Comparison of ENCODE assay signal across 25 cellular contexts in genomic region chr20:62215991-62216635, GRCh38. TPM values are rescaled to one million over a fixed set of nuclear protein-coding genes. Genes with fewer than 3 reads are reported as not detected.
A peak's percentile ranks its signal among the peaks of the same experiment; 100 is the strongest.
DNase-seq lines count a peak whose midpoint lies in the region; ATAC-seq, FAIRE-seq and TF ChIP-seq lines count a peak whose summit lies in the region.
"Had no signal": no experiment of that assay in that cellular context is flagged by ENCODE, and none has a peak within 500 bp of the region (broad histone marks: within the 10 kb centered on the region; RNA-seq: fewer than 3 reads in every experiment).

No MANE protein-coding gene starts in this region.

- H3K79me2 ChIP-seq in K562 (ENCODE audit: control insufficient read depth, insufficient read depth, low read length) = no peaks in the 10 kb centered on the region
- no peaks in the 10 kb centered on the region for H3K79me2 ChIP-seq in osteoblast (ENCODE audit: insufficient read depth, low read length)

- TF ChIP-seq CTCF in C4-2B (conservative IDR thresholded peaks at IDR 0.05) (no peak), K562 (IDR thresholded peaks at IDR 0.05 in 2 of 3, conservative IDR thresholded peaks at IDR 0.05 in 1 of 3; ENCODE audit: insufficient read depth in 2 of 3, low read depth in 1 of 3, low read length in 3 of 3) (no peak), osteoblast (IDR thresholded peaks at IDR 0.05; ENCODE audit: extremely low read depth, low read depth, low read length) (no peak), foreskin keratinocyte (conservative IDR thresholded peaks at IDR 0.05) (no peak)

- H3K9me3 Mint-ChIP-seq in activated naive CD4-positive, alpha-beta T cell treated with anti-CD3 and anti-CD28 coated beads, Interleukin-2, amount 50 U/mL, for 24 hours = no peaks in the 10 kb centered on the region
- no peaks in the 10 kb centered on the region for H3K9me3 Mint-ChIP-seq in activated naive CD4-positive, alpha-beta T cell treated with anti-CD3 and anti-CD28 coated beads for 36 hours
- H3K9me3 Mint-ChIP-seq: CD8-positive, alpha-beta memory T cell had no signal

- DNase-seq in activated naive CD4-positive, alpha-beta T cell treated with anti-CD3 and anti-CD28 coated beads for 36 hours = no peak
- no peak for DNase-seq in K562 (ENCODE audit: extremely low read depth in 1 of 4, low spot score in 3 of 4)
- peak; percentile 82 for DNase-seq in osteoblast (ENCODE audit: insufficient read length, low spot score, missing footprints)
- DNase-seq in stimulated activated naive CD4-positive, alpha-beta T cell (lab: John Stamatoyannopoulos, UW) = no peak
- no peak for DNase-seq in foreskin keratinocyte
- DNase-seq in stimulated activated naive CD4-positive, alpha-beta T cell treated with Interleukin-2 at 50 U/mL for 16 hours (lab: John Stamatoyannopoulos, UW) = no peak
- DNase-seq: AML-193; CD4-positive, CD25-positive, alpha-beta regulatory T cell; CD8-positive, alpha-beta memory T cell; COR-L47; DMS 273 treated with DMSO at 0.1 percent for 48 hours; GDM1; GM23248; HCEC 1CT had no signal

- H3K4me3 ChIP-seq in K562 (no peak overlapping the region), osteoblast (ENCODE audit: insufficient read depth, low read length) (no peak overlapping the region)
- H3K4me3 ChIP-seq: A549, GM23248 had no signal

- peaks cover 43 to 68% of the 10 kb centered on the region in 2 experiments; a peak in 4 of 5 replicates for H3K27me3 ChIP-seq in K562 (ENCODE audit: control insufficient read depth in 2 of 2, insufficient read depth in 2 of 2, low read length in 2 of 2)
- H3K27me3 ChIP-seq in osteoblast (ENCODE audit: insufficient read depth, low read length) = peaks cover 42% of the 10 kb centered on the region
- peaks cover 81% of the 10 kb centered on the region for H3K27me3 ChIP-seq in foreskin keratinocyte

- in situ Hi-C loops in K562 (cut with MboI) = no loop called here

- TF ChIP-seq POLR2A in K562 (conservative IDR thresholded peaks at IDR 0.05) = no peak

- no peaks in the 10 kb centered on the region for H3K9me3 ChIP-seq in K562 (replicated peaks; ENCODE audit: control insufficient read depth, insufficient read depth, low read depth, low read length)
- H3K9me3 ChIP-seq in osteoblast (ENCODE audit: low read depth, low read length) = no peaks in the 10 kb centered on the region
- H3K9me3 ChIP-seq: A549 had no signal

- no peaks in the 10 kb centered on the region for H3K36me3 Mint-ChIP-seq in activated naive CD4-positive, alpha-beta T cell treated with anti-CD3 and anti-CD28 coated beads, Interleukin-2, amount 50 U/mL, for 24 hours
- H3K36me3 Mint-ChIP-seq in activated naive CD4-positive, alpha-beta T cell treated with anti-CD3 and anti-CD28 coated beads for 36 hours (ENCODE audit: low read depth) = no peaks in the 10 kb centered on the region
- H3K36me3 Mint-ChIP-seq: CD4-positive, CD25-positive, alpha-beta regulatory T cell; CD8-positive, alpha-beta memory T cell had no signal

- no peak overlapping the region for H3K4me3 Mint-ChIP-seq in activated naive CD4-positive, alpha-beta T cell treated with anti-CD3 and anti-CD28 coated beads, Interleukin-2, amount 50 U/mL, for 24 hours
- no peak overlapping the region for H3K4me3 Mint-ChIP-seq in activated naive CD4-positive, alpha-beta T cell treated with anti-CD3 and anti-CD28 coated beads for 36 hours
- H3K4me3 Mint-ChIP-seq: CD4-positive, CD25-positive, alpha-beta regulatory T cell; CD8-positive, alpha-beta memory T cell had no signal

- H3K4me1 ChIP-seq in K562 (replicated peaks in 1 of 2; ENCODE audit: control insufficient read depth in 2 of 2, insufficient read depth in 2 of 2, low read length in 2 of 2) = peaks cover 0 to 56% of the 10 kb centered on the region in 2 experiments; a peak in 2 of 5 replicates
- H3K4me1 ChIP-seq in osteoblast (ENCODE audit: insufficient read depth, low read length) = no peaks in the 10 kb centered on the region
- no peaks in the 10 kb centered on the region for H3K4me1 ChIP-seq in foreskin keratinocyte

- H3K9me1 ChIP-seq in K562 (ENCODE audit: control insufficient read depth, insufficient read depth, low read length) = no peaks in the 10 kb centered on the region

- H3K27me3 Mint-ChIP-seq in activated naive CD4-positive, alpha-beta T cell treated with anti-CD3 and anti-CD28 coated beads, Interleukin-2, amount 50 U/mL, for 24 hours = peaks cover 17% of the 10 kb centered on the region
- peaks cover 34% of the 10 kb centered on the region for H3K27me3 Mint-ChIP-seq in activated naive CD4-positive, alpha-beta T cell treated with anti-CD3 and anti-CD28 coated beads for 36 hours (ENCODE audit: low read depth)

- intact Hi-C loops in activated naive CD4-positive, alpha-beta T cell treated with anti-CD3 and anti-CD28 coated beads for 36 hours (cut with micrococcal nuclease) = no loop called here
- intact Hi-C loops in K562 (cut with micrococcal nuclease) = no loop called here

- H2AFZ ChIP-seq in K562 (ENCODE audit: low read depth, low read length) (no peak overlapping the region), osteoblast (ENCODE audit: low read length) (no peak overlapping the region)
- H2AFZ ChIP-seq: GM23248 had no signal

- H4K20me1 ChIP-seq in K562 (replicated peaks; ENCODE audit: control insufficient read depth, insufficient read depth, low read length) (peaks cover 20% of the 10 kb centered on the region), osteoblast (ENCODE audit: insufficient read depth, low read length) (peaks cover 5% of the 10 kb centered on the region)

- H3K36me3 ChIP-seq in K562 (ENCODE audit: control insufficient read depth, insufficient read depth, low read length) (no peaks in the 10 kb centered on the region), osteoblast (ENCODE audit: insufficient read depth, low read length) (no peaks in the 10 kb centered on the region)

- H3K27ac ChIP-seq in C4-2B (peak overlapping the region; percentile 81), K562 (ENCODE audit: extremely low read depth, low read depth, low read length) (no peak overlapping the region), osteoblast (ENCODE audit: low read depth, low read length) (no peak overlapping the region), foreskin keratinocyte (no peak overlapping the region)
- H3K27ac ChIP-seq: 22Rv1, A549, GM23248, HL-60 had no signal

- ATAC-seq in K562 (no peak), foreskin keratinocyte (no peak)
- ATAC-seq: A549 had no signal

- H3K4me2 ChIP-seq in K562 (ENCODE audit: insufficient read depth, low read length) (no peak overlapping the region), osteoblast (ENCODE audit: insufficient read depth, low read length) (no peak overlapping the region)
- H3K4me2 ChIP-seq: A549 had no signal

- no peak for TF ChIP-seq RAD21 in K562 (CRISPR knock-in tag; conservative IDR thresholded peaks at IDR 0.05 in 1 of 2, IDR thresholded peaks at IDR 0.05 in 1 of 2)

- TF ChIP-seq EP300 in K562 (IDR thresholded peaks at IDR 0.05; ENCODE audit: low read length) = no peak

- H3K9ac ChIP-seq in K562 (ENCODE audit: insufficient read depth in 1 of 2, low read depth in 2 of 2, low read length in 2 of 2) = no peak overlapping the region
- H3K9ac ChIP-seq: GM23248 had no signal

- CTCF ChIA-PET in activated naive CD4-positive, alpha-beta T cell treated with anti-CD3 and anti-CD28 coated beads for 36 hours (lab: Charles Lee) = no interaction called here
- CTCF ChIA-PET in K562 (lab: Yijun Ruan, JAX; ENCODE audit: low intra/inter-chr PET ratio) = no interaction called here

- POLR2A ChIA-PET in K562 (lab: Yijun Ruan, JAX) = interaction anchor here (1.1 to 1.9 kb wide), 3 partner anchors 9 to 19 kb away, joined by 3 to 7 read pairs (median 3); no protein-coding TSS in a partner anchor

- BruUV-seq in K562 (replicated peaks; lab: Mats Ljungman, UMichigan) = no TSS peak

- peak overlapping the region; percentile 41 for H3K27ac Mint-ChIP-seq in activated naive CD4-positive, alpha-beta T cell treated with anti-CD3 and anti-CD28 coated beads, Interleukin-2, amount 50 U/mL, for 24 hours
- H3K27ac Mint-ChIP-seq in activated naive CD4-positive, alpha-beta T cell treated with anti-CD3 and anti-CD28 coated beads for 36 hours = no peak overlapping the region
- H3K27ac Mint-ChIP-seq: CD4-positive, CD25-positive, alpha-beta regulatory T cell; CD8-positive, alpha-beta memory T cell had no signal

- no peak for FAIRE-seq in K562 (lab: Jason Lieb, UNC)
- FAIRE-seq: A549, GM12892, GM18507 had no signal

- 9% methylated on average over 40 of the region's 40 CpGs for WGBS in K562 (ENCODE audit: insufficient coverage, low coverage, missing lambda C conversion rate)

- no peaks in the 10 kb centered on the region for H3K4me1 Mint-ChIP-seq in activated naive CD4-positive, alpha-beta T cell treated with anti-CD3 and anti-CD28 coated beads, Interleukin-2, amount 50 U/mL, for 24 hours
- H3K4me1 Mint-ChIP-seq in activated naive CD4-positive, alpha-beta T cell treated with anti-CD3 and anti-CD28 coated beads for 36 hours (ENCODE audit: low read depth) = peaks cover 2% of the 10 kb centered on the region

RNA-seq across cellular contexts. Expression of gene HRH3, which starts 4.0 kb away (rescaled TPM):
- total RNA-seq in activated naive CD4-positive, alpha-beta T cell treated with anti-CD3 and anti-CD28 coated beads for 36 hours = not detected
- total RNA-seq in K562 (2011; cell fraction: chromatin; rRNA removed; ENCODE audit: low replicate concordance) = not detected in 2 replicates
- total RNA-seq in K562 (2011; cell fraction: nucleolus; rRNA removed) = not detected in 2 replicates
- not detected in 2 replicates for total RNA-seq in K562 (2011; cell fraction: nucleoplasm; rRNA removed)
- total RNA-seq in K562 (2014; rRNA removed) (not detected in 2 replicates), K562 (2014; rRNA removed; fragmentation: Illumina TruSeq; extraction: Trizol) (not detected in 2 replicates), K562 (2015; rRNA removed; fragmentation: Illumina TruSeq; extraction: Trizol) (not detected in 2 replicates), K562 (2021) (not detected in 2 replicates), osteoblast (not detected in 2 replicates), foreskin keratinocyte (not detected in 2 replicates)
- polyA plus RNA-seq in K562 (2011; rRNA removed) (not detected in 2 replicates), K562 (2014; fragmentation: Illumina TruSeq; extraction: Trizol) (not detected in 2 replicates), K562 (2014; fragmentation: Nextera tagmentation; extraction: Ambion mirVana) (not detected), K562 (2014; rRNA removed) (not detected in 2 replicates), foreskin keratinocyte (not detected in 2 replicates)
- polyA plus RNA-seq in K562 (2011; cell fraction: cytosol; rRNA removed) = not detected in 2 replicates
- polyA plus RNA-seq in K562 (2011; cell fraction: nucleus; rRNA removed) = not detected in 2 replicates
- not detected in 2 replicates for polyA plus RNA-seq in K562 (2012)
- polyA minus RNA-seq in K562 (2011; rRNA and poly(A)+ RNA removed) = not detected in 2 replicates
- not detected in 2 replicates for polyA minus RNA-seq in K562 (2011; cell fraction: cytosol; rRNA and poly(A)+ RNA removed)
- not detected in 2 replicates for polyA minus RNA-seq in K562 (2011; cell fraction: nucleus; rRNA and poly(A)+ RNA removed)
- total RNA-seq: CD4-positive, CD25-positive, alpha-beta regulatory T cell; CD8-positive, alpha-beta memory T cell; Daoy; GM23248; H4; HT1080 had no signal
- polyA plus RNA-seq: A549; BJ; CD4-positive, CD25-positive, alpha-beta regulatory T cell; CD8-positive, alpha-beta memory T cell; GM23248 had no signal

RNA-seq across cellular contexts. Expression of gene OSBPL2, which starts 22.2 kb away (rescaled TPM):
- total RNA-seq in activated naive CD4-positive, alpha-beta T cell treated with anti-CD3 and anti-CD28 coated beads for 36 hours = 10 to 100 TPM; 23.6 to 24.7 TPM
- total RNA-seq in K562 (2011; cell fraction: chromatin; rRNA removed; ENCODE audit: low replicate concordance) = 144 and 173 TPM in 2 replicates
- 69.5 and 70.9 TPM in 2 replicates for total RNA-seq in K562 (2011; cell fraction: nucleolus; rRNA removed)
- total RNA-seq in K562 (2011; cell fraction: nucleoplasm; rRNA removed) = 130 and 148 TPM in 2 replicates
- total RNA-seq in K562 (2014; rRNA removed) (14.4 and 18.2 TPM in 2 replicates), K562 (2014; rRNA removed; fragmentation: Illumina TruSeq; extraction: Trizol) (14.0 and 16.1 TPM in 2 replicates), K562 (2015; rRNA removed; fragmentation: Illumina TruSeq; extraction: Trizol) (13.0 and 14.1 TPM in 2 replicates), K562 (2021) (23.0 and 25.6 TPM in 2 replicates), osteoblast (35.8 and 39.8 TPM in 2 replicates), foreskin keratinocyte (21.8 and 26.2 TPM in 2 replicates)
- polyA plus RNA-seq in K562 (2011; rRNA removed) (11.2 and 18.0 TPM in 2 replicates), K562 (2014; fragmentation: Illumina TruSeq; extraction: Trizol) (19.9 and 21.1 TPM in 2 replicates), K562 (2014; fragmentation: Nextera tagmentation; extraction: Ambion mirVana) (1 to 10 TPM; 2.5 to 3.5 TPM), K562 (2014; rRNA removed) (15.2 and 16.9 TPM in 2 replicates), foreskin keratinocyte (13.0 and 13.2 TPM in 2 replicates)
- 7.4 and 12.4 TPM in 2 replicates for polyA plus RNA-seq in K562 (2011; cell fraction: cytosol; rRNA removed)
- 75.1 and 90.2 TPM in 2 replicates for polyA plus RNA-seq in K562 (2011; cell fraction: nucleus; rRNA removed)
- polyA plus RNA-seq in K562 (2012) = 15.0 and 24.7 TPM in 2 replicates
- 73.7 and 99.1 TPM in 2 replicates for polyA minus RNA-seq in K562 (2011; rRNA and poly(A)+ RNA removed)
- polyA minus RNA-seq in K562 (2011; cell fraction: cytosol; rRNA and poly(A)+ RNA removed) = 7.7 and 10.5 TPM in 2 replicates
- 19.9 and 34.7 TPM in 2 replicates for polyA minus RNA-seq in K562 (2011; cell fraction: nucleus; rRNA and poly(A)+ RNA removed)

RNA-seq across cellular contexts. Expression of gene MTG2, which starts 33.3 kb away (rescaled TPM):
- total RNA-seq in activated naive CD4-positive, alpha-beta T cell treated with anti-CD3 and anti-CD28 coated beads for 36 hours = 10 to 100 TPM; 34.3 to 36.4 TPM
- 78.3 and 113 TPM in 2 replicates for total RNA-seq in K562 (2011; cell fraction: chromatin; rRNA removed; ENCODE audit: low replicate concordance)
- total RNA-seq in K562 (2011; cell fraction: nucleolus; rRNA removed) = 67.9 and 70.7 TPM in 2 replicates
- total RNA-seq in K562 (2011; cell fraction: nucleoplasm; rRNA removed) = 77.2 and 104 TPM in 2 replicates
- 44.6 and 63.8 TPM in 2 replicates for total RNA-seq in K562 (2014; rRNA removed)
- 21.5 and 21.7 TPM in 2 replicates for total RNA-seq in K562 (2014; rRNA removed; fragmentation: Illumina TruSeq; extraction: Trizol)
- total RNA-seq in K562 (2015; rRNA removed; fragmentation: Illumina TruSeq; extraction: Trizol) = 39.6 and 44.5 TPM in 2 replicates
- 65.1 and 67.5 TPM in 2 replicates for total RNA-seq in K562 (2021)
- polyA plus RNA-seq in K562 (2011; rRNA removed) = 32.3 and 33.1 TPM in 2 replicates
- polyA plus RNA-seq in K562 (2011; cell fraction: cytosol; rRNA removed) = 43.6 and 66.7 TPM in 2 replicates
- polyA plus RNA-seq in K562 (2011; cell fraction: nucleus; rRNA removed) = 27.6 and 41.4 TPM in 2 replicates
- polyA plus RNA-seq in K562 (2012) = 35.8 and 52.8 TPM in 2 replicates
- polyA plus RNA-seq in K562 (2014; fragmentation: Illumina TruSeq; extraction: Trizol) = 53.9 and 66.5 TPM in 2 replicates
- 1 to 10 TPM; 8.7 to 9.3 TPM for polyA plus RNA-seq in K562 (2014; fragmentation: Nextera tagmentation; extraction: Ambion mirVana)
- polyA plus RNA-seq in K562 (2014; rRNA removed) = 58.9 and 67.2 TPM in 2 replicates
- 20.0 and 26.4 TPM in 2 replicates for polyA minus RNA-seq in K562 (2011; rRNA and poly(A)+ RNA removed)
- 21.5 and 30.5 TPM in 2 replicates for polyA minus RNA-seq in K562 (2011; cell fraction: cytosol; rRNA and poly(A)+ RNA removed)
- polyA minus RNA-seq in K562 (2011; cell fraction: nucleus; rRNA and poly(A)+ RNA removed) = 14.5 and 18.4 TPM in 2 replicates
- total RNA-seq in osteoblast = 22.1 and 25.0 TPM in 2 replicates
- total RNA-seq in foreskin keratinocyte = 29.3 and 35.0 TPM in 2 replicates
- 35.1 and 46.1 TPM in 2 replicates for polyA plus RNA-seq in foreskin keratinocyte
